Comparison of ENCODE assay signal across 1 cellular context in the genomic region with DNA sequence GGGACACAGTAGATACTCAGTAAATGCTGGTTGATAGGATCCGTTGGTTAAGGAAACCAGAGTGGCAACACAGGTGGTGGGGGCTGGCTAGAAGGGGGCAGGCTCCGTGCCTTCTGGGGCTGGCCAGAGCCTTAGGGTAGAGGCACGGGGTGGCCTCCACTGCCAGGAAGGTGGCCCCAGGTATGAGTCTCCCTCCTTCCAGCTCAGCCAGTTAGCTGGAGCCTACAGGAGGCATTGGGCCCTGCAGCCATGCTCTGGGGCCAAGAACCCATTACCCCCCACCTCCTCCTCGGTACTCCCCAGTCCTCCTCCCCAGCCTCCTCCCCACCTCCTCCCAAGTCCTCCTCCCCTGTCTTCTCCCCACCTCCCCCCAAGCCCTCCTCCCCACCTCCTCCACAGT.
TF ChIP-seq lines count a peak whose summit lies in the region.

No MANE protein-coding gene starts in this region.

TF ChIP-seq in HepG2, 621 proteins besides CTCF, POLR2A, EP300 and RAD21:
- peak; percentile 78 for TF ChIP-seq ZNF263 (CRISPR knock-in tag; IDR thresholded peaks at IDR 0.05)
- no peak for TF ChIP-seq FLYWCH1 (CRISPR knock-in tag; IDR thresholded peaks at IDR 0.05)
TF ChIP-seq in HepG2: peak in this region for 1.
